8 cellular contexts compared by ENCODE assay signal in the genomic region with DNA sequence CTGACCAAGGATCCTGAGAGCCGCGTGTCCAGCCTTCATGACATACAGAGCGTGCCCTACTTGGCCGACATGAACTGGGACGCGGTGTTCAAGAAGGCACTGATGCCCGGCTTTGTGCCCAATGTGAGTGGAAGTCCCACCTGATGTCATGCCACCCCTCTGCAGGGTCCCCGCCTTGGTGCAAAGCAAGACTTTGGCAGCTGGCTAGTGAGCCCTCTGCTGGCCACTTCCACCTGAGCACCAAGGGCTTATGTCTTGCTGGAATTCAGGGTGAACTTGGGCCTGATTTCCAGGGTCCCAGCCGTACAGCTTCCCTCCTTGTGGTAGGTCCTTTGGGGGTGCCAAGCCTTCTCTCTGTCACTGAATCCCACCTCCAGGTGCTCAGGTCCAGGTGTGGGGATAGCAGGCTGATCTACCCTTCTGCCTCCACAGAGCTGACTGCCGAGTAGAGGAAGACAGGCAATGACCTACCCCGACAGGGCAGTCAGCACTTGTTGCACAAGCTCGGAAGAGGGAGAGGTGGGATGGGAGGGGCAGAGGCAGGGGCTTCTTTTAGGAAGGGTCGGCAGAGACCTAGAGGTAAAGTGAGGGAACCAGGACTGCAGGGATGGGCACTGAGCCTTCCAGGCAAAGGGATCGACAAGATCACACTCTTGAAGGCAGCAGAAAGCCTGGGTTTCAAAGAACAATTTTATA.
DNase-seq lines count a peak whose midpoint lies in the region; ATAC-seq, FAIRE-seq and TF ChIP-seq lines count a peak whose summit lies in the region.

No MANE protein-coding gene starts in this region.

- no peaks in the 10 kb centered on the region for H3K36me3 ChIP-seq in gastroesophageal sphincter

- FAIRE-seq in H54 (lab: Jason Lieb, UNC): no peak

- 58 to 82% methylated on average over 3 to 6 of the region's 14 CpGs for WGBS in gastroesophageal sphincter (ENCODE audit: low coverage in 1 of 2), 2 donors

- TF ChIP-seq POLR2A in H54 (IDR thresholded peaks at IDR 0.05; ENCODE audit: low read depth, low read length) (no peak), gastroesophageal sphincter (IDR thresholded peaks at IDR 0.05) (no peak)

- DNase-seq in Ammon's horn (ENCODE audit: low spot score) (peak; percentile 46), H54 (ENCODE audit: insufficient read length, low spot score) (peak; percentile 9), iPS DF 4.7 (ENCODE audit: extremely low read depth, low spot score) (peak; percentile 44), NCI-H146 (lab: John Stamatoyannopoulos, UW) (no peak), cerebellar nuclear complex (lab: John Stamatoyannopoulos, UW) (no peak)

- H3K27ac ChIP-seq in gastroesophageal sphincter: no peak overlapping the region

- no peaks in the 10 kb centered on the region for H3K4me1 ChIP-seq in gastroesophageal sphincter

- peak; percentile 66 for TF ChIP-seq CTCF in WI38 (IDR thresholded peaks at IDR 0.05; ENCODE audit: low read depth, low read length)
- TF ChIP-seq CTCF in gastroesophageal sphincter (IDR thresholded peaks at IDR 0.05): peak in 2 of 4 experiments; percentile 10 to 39

- TF ChIP-seq EP300 in gastroesophageal sphincter (IDR thresholded peaks at IDR 0.05): no peak

- no peaks in the 10 kb centered on the region for H3K9me3 ChIP-seq in gastroesophageal sphincter

- no peaks in the 10 kb centered on the region for H3K27me3 ChIP-seq in gastroesophageal sphincter

- H3K4me3 ChIP-seq in WI38 (ENCODE audit: low read depth, low read length): no peak overlapping the region
- H3K4me3 ChIP-seq in gastroesophageal sphincter: no peak overlapping the region

- no peak for ATAC-seq in gastroesophageal sphincter
- no peak for ATAC-seq in GM21529 (IDR thresholded peaks at IDR 0.05; ENCODE audit: unreplicated experiment)

Comparison
In these comparisons a context has a peak if more than half of its experiments do, and no peak if none do; other contexts are left out.
1. DNase-seq: peak in Ammon's horn (single experiment), H54 (single experiment) and iPS DF 4.7 (single experiment); none in NCI-H146 (single experiment) and cerebellar nuclear complex (0 of 2).